Comparison of ENCODE assay signal across 27 cellular contexts in genomic region chr5:151958111-151958510, GRCh38. TPM values are rescaled to one million over a fixed set of nuclear protein-coding genes. Genes with fewer than 3 reads are reported as not detected.
DNase-seq lines count a peak whose midpoint lies in the region; ATAC-seq, FAIRE-seq and TF ChIP-seq lines count a peak whose summit lies in the region.
"Had no signal": no experiment of that assay in that cellular context is flagged by ENCODE, and none has a peak within 500 bp of the region (broad histone marks: within the 10 kb centered on the region; RNA-seq: fewer than 3 reads in every experiment).

No MANE protein-coding gene starts in this region.

- H3K4me1 ChIP-seq in esophagus muscularis mucosa: no peaks in the 10 kb centered on the region

- peaks cover 13% of the 10 kb centered on the region for H3K4me1 Mint-ChIP-seq in T-helper 1 cell treated with Interleukin-12 subunit alpha and Interleukin-12 subunit beta and Interleukin-4 antibody, amounts not matched to agents 30 μg/mL and 1 μg/mL, for 36 hours (ENCODE audit: low read depth)
- H3K4me1 Mint-ChIP-seq in activated CD8-positive, alpha-beta T cell treated with anti-CD3 and anti-CD28 coated beads, Interleukin-2, amount 10 ng/mL, durations not matched to agents 7 days and 5 days (ENCODE audit: low read depth): peaks cover 7% of the 10 kb centered on the region

- intact Hi-C loops in esophagus muscularis mucosa (cut with DNase I): no loop called here
- intact Hi-C loops in head of caudate nucleus (cut with DNase I): no loop called here

- H3K27ac ChIP-seq in esophagus muscularis mucosa (replicated peaks in 1 of 4): no peak overlapping the region
- H3K27ac ChIP-seq: HL-60 had no signal

- TF ChIP-seq CTCF in esophagus muscularis mucosa (IDR thresholded peaks at IDR 0.05): no peak

- ATAC-seq in activated CD8-positive, alpha-beta T cell treated with anti-CD3 and anti-CD28 coated beads, Interleukin-2, amount 10 ng/mL, durations not matched to agents 7 days and 5 days: no peak
- ATAC-seq: SK-N-SH treated with all-trans-retinoic acid at 6 μM for 48 hours had no signal

- H3K9me3 Mint-ChIP-seq in T-helper 1 cell treated with Interleukin-12 subunit alpha and Interleukin-12 subunit beta and Interleukin-4 antibody, amounts not matched to agents 30 μg/mL and 1 μg/mL, for 36 hours: no peaks in the 10 kb centered on the region
- no peaks in the 10 kb centered on the region for H3K9me3 Mint-ChIP-seq in activated CD8-positive, alpha-beta T cell treated with anti-CD3 and anti-CD28 coated beads, Interleukin-2, amount 10 ng/mL, durations not matched to agents 7 days and 5 days (ENCODE audit: insufficient read depth)

- H3K9me3 ChIP-seq in esophagus muscularis mucosa: no peaks in the 10 kb centered on the region

- H3K27me3 ChIP-seq in esophagus muscularis mucosa: no peaks in the 10 kb centered on the region

- no peak for FAIRE-seq in HTR-8/SVneo (lab: Jason Lieb, UNC)

- H3K36me3 Mint-ChIP-seq in T-helper 1 cell treated with Interleukin-12 subunit alpha and Interleukin-12 subunit beta and Interleukin-4 antibody, amounts not matched to agents 30 μg/mL and 1 μg/mL, for 36 hours (ENCODE audit: low read depth): no peaks in the 10 kb centered on the region
- no peaks in the 10 kb centered on the region for H3K36me3 Mint-ChIP-seq in activated CD8-positive, alpha-beta T cell treated with anti-CD3 and anti-CD28 coated beads, Interleukin-2, amount 10 ng/mL, durations not matched to agents 7 days and 5 days (ENCODE audit: low read depth)

- no peaks in the 10 kb centered on the region for H3K36me3 ChIP-seq in esophagus muscularis mucosa

- CTCF ChIA-PET in activated CD8-positive, alpha-beta T cell treated with anti-CD3 and anti-CD28 coated beads, Interleukin-2, amount 10 ng/mL, durations not matched to agents 7 days and 5 days (lab: Charles Lee): no interaction called here

- TF ChIP-seq POLR2A in esophagus muscularis mucosa (IDR thresholded peaks at IDR 0.05; ENCODE audit: low read depth): no peak

- no peaks in the 10 kb centered on the region for H3K27me3 Mint-ChIP-seq in T-helper 1 cell treated with Interleukin-12 subunit alpha and Interleukin-12 subunit beta and Interleukin-4 antibody, amounts not matched to agents 30 μg/mL and 1 μg/mL, for 36 hours (ENCODE audit: low read depth)
- no peaks in the 10 kb centered on the region for H3K27me3 Mint-ChIP-seq in activated CD8-positive, alpha-beta T cell treated with anti-CD3 and anti-CD28 coated beads, Interleukin-2, amount 10 ng/mL, durations not matched to agents 7 days and 5 days (ENCODE audit: low read depth)

- POLR2A ChIA-PET in activated CD8-positive, alpha-beta T cell treated with anti-CD3 and anti-CD28 coated beads, Interleukin-2, amount 10 ng/mL, durations not matched to agents 7 days and 5 days (lab: Charles Lee): no interaction called here

- 39% methylated on average over 3 of the region's 3 CpGs for WGBS in esophagus muscularis mucosa

- no peak overlapping the region for H3K4me3 Mint-ChIP-seq in T-helper 1 cell treated with Interleukin-12 subunit alpha and Interleukin-12 subunit beta and Interleukin-4 antibody, amounts not matched to agents 30 μg/mL and 1 μg/mL, for 36 hours
- H3K4me3 Mint-ChIP-seq in activated CD8-positive, alpha-beta T cell treated with anti-CD3 and anti-CD28 coated beads, Interleukin-2, amount 10 ng/mL, durations not matched to agents 7 days and 5 days: no peak overlapping the region
- H3K4me3 Mint-ChIP-seq: B cell had no signal

- H3K27ac Mint-ChIP-seq in T-helper 1 cell treated with Interleukin-12 subunit alpha and Interleukin-12 subunit beta and Interleukin-4 antibody, amounts not matched to agents 30 μg/mL and 1 μg/mL, for 36 hours: peak overlapping the region; percentile 39
- H3K27ac Mint-ChIP-seq in activated CD8-positive, alpha-beta T cell treated with anti-CD3 and anti-CD28 coated beads, Interleukin-2, amount 10 ng/mL, durations not matched to agents 7 days and 5 days: no peak overlapping the region
- H3K27ac Mint-ChIP-seq: B cell had no signal

- DNase-seq in T-helper 1 cell (no peak), NCI-H524 treated with DMSO at 0.1 percent for 48 hours (lab: John Stamatoyannopoulos, UW) (peak; percentile 28), esophagus muscularis mucosa (ENCODE audit: extremely low spot score) (peak; percentile 79), HTR-8/SVneo (ENCODE audit: insufficient read length, low spot score) (no peak), head of caudate nucleus (no peak)
- no peak for DNase-seq in activated CD8-positive, alpha-beta T cell treated with anti-CD3 and anti-CD28 coated beads, Interleukin-2, amount 10 ng/mL, durations not matched to agents 7 days and 5 days
- no peak for DNase-seq in activated CD4-positive, CD25-positive, alpha-beta regulatory T cell treated with anti-CD3 and anti-CD28 coated beads, Interleukin-2, amount 50 U/mL, for 72 hours
- DNase-seq: DMS79 treated with DMSO at 0.1 percent for 48 hours, H7, IMR-90, Karpas-422, NCI-H1048, NCI-H1436, NCI-H2029 treated with DMSO at 0.1 percent for 48 hours, NCI-H2171, NCI-H446 treated with DMSO at 0.1 percent for 48 hours, NCI-H748 treated with DMSO at 0.1 percent for 48 hours, OCI-M1, Right ventricle myocardium superior had no signal

- TF ChIP-seq EP300 in esophagus muscularis mucosa (IDR thresholded peaks at IDR 0.05): no peak

- no peak overlapping the region for H3K4me3 ChIP-seq in esophagus muscularis mucosa

RNA-seq across cellular contexts. Expression of gene GLRA1, which starts 33.5 kb away (rescaled TPM):
- total RNA-seq in esophagus muscularis mucosa: not detected
- not detected for total RNA-seq in activated CD8-positive, alpha-beta T cell treated with anti-CD3 and anti-CD28 coated beads, Interleukin-2, amount 10 ng/mL, durations not matched to agents 7 days and 5 days
- total RNA-seq: A172, B cell, G401, H7, HT1080, IMR-90, MCF 10A, Right ventricle myocardium superior had no signal

Comparison
In these comparisons a context has a peak if more than half of its experiments do, and no peak if none do; other contexts are left out.
1. DNase-seq: peak in NCI-H524 treated with DMSO at 0.1 percent for 48 hours (single experiment) and esophagus muscularis mucosa (single experiment); none in T-helper 1 cell (0 of 5), HTR-8/SVneo (single experiment), activated CD8-positive, alpha-beta T cell treated with anti-CD3 and anti-CD28 coated beads, Interleukin-2, amount 10 ng/mL, durations not matched to agents 7 days and 5 days (single experiment), activated CD4-positive, CD25-positive, alpha-beta regulatory T cell treated with anti-CD3 and anti-CD28 coated beads, Interleukin-2, amount 50 U/mL, for 72 hours (single experiment) and head of caudate nucleus (0 of 42).